In genomic region chr6:148776321-148776966, GRCh38 we compare ENCODE assay signal across 14 cellular contexts. TPM values are rescaled to one million over a fixed set of nuclear protein-coding genes. Genes with fewer than 3 reads are reported as not detected.
A peak's percentile ranks its signal among the peaks of the same experiment; 100 is the strongest.
DNase-seq lines count a peak whose midpoint lies in the region; ATAC-seq, FAIRE-seq and TF ChIP-seq lines count a peak whose summit lies in the region.
"Had no signal": no experiment of that assay in that cellular context is flagged by ENCODE, and none has a peak within 500 bp of the region (broad histone marks: within the 10 kb centered on the region; RNA-seq: fewer than 3 reads in every experiment).

No MANE protein-coding gene starts in this region.

- no peak overlapping the region for H2BK15ac ChIP-seq in H1 (ENCODE audit: low read length)

- no peaks in the 10 kb centered on the region for H3K9me3 ChIP-seq in H1 (ENCODE audit: insufficient read depth in 2 of 2, low read depth in 1 of 2, low read length in 1 of 2)
- no peaks in the 10 kb centered on the region for H3K9me3 ChIP-seq in tibial artery
- H3K9me3 ChIP-seq in psoas muscle, result no peaks in the 10 kb centered on the region

- peak; percentile 76 for FAIRE-seq in H1 (lab: Jason Lieb, UNC)
- FAIRE-seq: HepG2 had no signal

- no peak overlapping the region for H3K18ac ChIP-seq in H1 (ENCODE audit: extremely low read depth, low read length)

- H3K36me3 ChIP-seq in H1 (ENCODE audit: control insufficient read depth in 2 of 4, insufficient read depth in 4 of 4, low read length in 3 of 4), result no peaks in the 10 kb centered on the region; a peak in 1 of 8 replicates
- no peaks in the 10 kb centered on the region for H3K36me3 ChIP-seq in tibial artery
- no peaks in the 10 kb centered on the region for H3K36me3 ChIP-seq in psoas muscle (ENCODE audit: insufficient read depth in 1 of 2, low read depth in 1 of 2)
- H3K36me3 ChIP-seq: heart right ventricle had no signal

- H2BK20ac ChIP-seq in H1 (ENCODE audit: low read length), result no peak overlapping the region

- no peak for TF ChIP-seq CTCF in AG09309 (IDR thresholded peaks at IDR 0.05; ENCODE audit: control insufficient read depth, insufficient read depth, low read depth, low read length, missing control alignments)
- TF ChIP-seq CTCF in NB4 (IDR thresholded peaks at IDR 0.05; ENCODE audit: low read depth, low read length), result no peak
- no peak for TF ChIP-seq CTCF in H1 (IDR thresholded peaks at IDR 0.05; ENCODE audit: control extremely low read depth in 1 of 3, insufficient read depth in 1 of 3, low read depth in 1 of 3, low read length in 3 of 3)
- no peak for TF ChIP-seq CTCF in nephron (IDR thresholded peaks at IDR 0.05; ENCODE audit: unreplicated experiment in 3 of 3)
- no peak for TF ChIP-seq CTCF in tibial artery (IDR thresholded peaks at IDR 0.05)
- TF ChIP-seq CTCF in psoas muscle (IDR thresholded peaks at IDR 0.05), result no peak

- H3K27ac ChIP-seq in H1 (ENCODE audit: low read depth, low read length), result no peak overlapping the region
- peak overlapping the region in 1 of 2 donors; percentile 29 for H3K27ac ChIP-seq in tibial artery
- no peak overlapping the region for H3K27ac ChIP-seq in psoas muscle

- no peak overlapping the region for H4K5ac ChIP-seq in H1 (ENCODE audit: insufficient read length, low read depth, low read length)

- CTCF ChIA-PET in H1 (lab: Charles Lee; ENCODE audit: partially characterized antibody), result interaction anchor here (0.7 to 1.6 kb wide), 6 partner anchors 14 to 183 kb away, joined by 3 to 4 read pairs (median 4); no protein-coding TSS in a partner anchor

- H2BK12ac ChIP-seq in H1 (ENCODE audit: low read depth, low read length), result no peak overlapping the region

- H4K20me1 ChIP-seq in H1 (replicated peaks in 1 of 2; ENCODE audit: control insufficient read depth in 1 of 2, insufficient read depth in 2 of 2, low read length in 2 of 2), result peaks cover 3 to 4% of the 10 kb centered on the region in 2 experiments

- no peak for TF ChIP-seq EP300 in H1 (IDR thresholded peaks at IDR 0.05; ENCODE audit: borderline replicate concordance in 1 of 2, low read depth in 2 of 2, low read length in 2 of 2)

- intact Hi-C loops in tibial artery (cut with DNase I; ENCODE audit: low total_unique reads), result no loop called here
- intact Hi-C loops in psoas muscle (cut with DNase I), result no loop called here

- H2AFZ ChIP-seq in H1 (ENCODE audit: low read length), result no peak overlapping the region

- no peak overlapping the region for H3K9ac ChIP-seq in H1 (replicated peaks in 1 of 4; ENCODE audit: extremely low read depth in 1 of 4, low read depth in 3 of 4, low read length in 3 of 4)

- no peak overlapping the region for H3K56ac ChIP-seq in H1 (replicated peaks; ENCODE audit: insufficient read length, low read depth, low read length)

- H3K79me1 ChIP-seq in H1 (ENCODE audit: low read depth, low read length), result peaks cover 4% of the 10 kb centered on the region

- H2AK5ac ChIP-seq in H1 (ENCODE audit: low read depth, low read length), result no peak overlapping the region

- H2BK120ac ChIP-seq in H1 (replicated peaks; ENCODE audit: low read depth, low read length), result no peak overlapping the region

- 92% methylated on average over 7 of the region's 7 CpGs; no CpG with 5 or more reads in 1 of the 2 experiments for WGBS in H1 (ENCODE audit: extremely low coverage in 1 of 2, insufficient coverage in 1 of 2, insufficient read length in 1 of 2, insufficient replicate concordance in 2 of 2, low coverage in 1 of 2, low lambda C conversion rate in 2 of 2, missing lambda C conversion rate in 1 of 2), 2 experiments
- 55 to 69% (median 69%) methylated on average over 7 of the region's 7 CpGs for WGBS in psoas muscle, 3 donors

- TF ChIP-seq RAD21 in H1 (IDR thresholded peaks at IDR 0.05 in 1 of 2, conservative IDR thresholded peaks at IDR 0.05 in 1 of 2; ENCODE audit: low read depth in 2 of 2, low read length in 2 of 2), result no peak

- peaks cover 30% of the 10 kb centered on the region for H3K4me1 Mint-ChIP-seq in nephron
- peaks cover 28% of the 10 kb centered on the region for H3K4me1 Mint-ChIP-seq in activated T-cell treated with anti-CD3 and anti-CD28 coated beads, Interleukin-2, amount 50 U/mL, for 24 hours (ENCODE audit: low read depth)

- H3K14ac ChIP-seq in H1 (ENCODE audit: insufficient read length), result no peak overlapping the region

- TF ChIP-seq POLR2A in NB4 (IDR thresholded peaks at IDR 0.05; ENCODE audit: extremely low read depth, insufficient read length) (no peak), H1 (IDR thresholded peaks at IDR 0.05; ENCODE audit: control extremely low read depth in 1 of 2, low read depth in 2 of 2, low read length in 2 of 2) (no peak)

- H3K27ac Mint-ChIP-seq in nephron, result peak overlapping the region; percentile 50 to 93 (median 71)
- no peak overlapping the region for H3K27ac Mint-ChIP-seq in activated T-cell treated with anti-CD3 and anti-CD28 coated beads, Interleukin-2, amount 50 U/mL, for 24 hours
- H3K27ac Mint-ChIP-seq: activated B cell treated with CpG ODN at 0.5 μM for 24 hours; CD4-positive, alpha-beta T cell; progenitor cell of endocrine pancreas had no signal

- no peaks in the 10 kb centered on the region for H3K36me3 Mint-ChIP-seq in nephron (ENCODE audit: low read depth)
- no peaks in the 10 kb centered on the region for H3K36me3 Mint-ChIP-seq in activated T-cell treated with anti-CD3 and anti-CD28 coated beads, Interleukin-2, amount 50 U/mL, for 24 hours (ENCODE audit: low read depth)

- no peaks in the 10 kb centered on the region for H3K27me3 Mint-ChIP-seq in nephron (ENCODE audit: low read depth)
- no peaks in the 10 kb centered on the region for H3K27me3 Mint-ChIP-seq in activated T-cell treated with anti-CD3 and anti-CD28 coated beads, Interleukin-2, amount 50 U/mL, for 24 hours
- H3K27me3 Mint-ChIP-seq: activated B cell treated with CpG ODN at 0.5 μM for 24 hours; CD4-positive, alpha-beta T cell had no signal

- H3K23me2 ChIP-seq in H1 (ENCODE audit: low read depth, low read length), result no peaks in the 10 kb centered on the region; the same call in 1 of the 2 replicates

- ATAC-seq in psoas muscle, result no peak
- ATAC-seq: HepG2 had no signal

- peaks cover 0 to 15% (median 2%) of the 10 kb centered on the region in 4 experiments; a peak in 3 of 7 replicates for H3K4me1 ChIP-seq in H1 (replicated peaks in 1 of 4; ENCODE audit: control insufficient read depth in 3 of 4, insufficient read depth in 4 of 4, low read length in 3 of 4)
- peaks cover 0 to 16% (median 2%) of the 10 kb centered on the region in 4 donors for H3K4me1 ChIP-seq in tibial artery
- H3K4me1 ChIP-seq in psoas muscle, result no peaks in the 10 kb centered on the region

- H3K4me3 ChIP-seq in AG09309 (ENCODE audit: control insufficient read depth, low read depth, low read length), result peak overlapping the region; percentile 24
- no peak overlapping the region for H3K4me3 ChIP-seq in NB4 (ENCODE audit: low read depth, low read length)
- no peak overlapping the region for H3K4me3 ChIP-seq in H1 (ENCODE audit: extremely low read depth in 1 of 4, insufficient read depth in 2 of 4, low read depth in 3 of 4, low read length in 4 of 4)
- no peak overlapping the region for H3K4me3 ChIP-seq in tibial artery
- no peak overlapping the region for H3K4me3 ChIP-seq in psoas muscle

- H4K8ac ChIP-seq in H1 (ENCODE audit: extremely low read depth, insufficient read depth, low read length), result no peak overlapping the region

- H3K4me3 Mint-ChIP-seq in nephron, result peak overlapping the region in 2 of 3 experiments; percentile 18 to 42
- H3K4me3 Mint-ChIP-seq in activated T-cell treated with anti-CD3 and anti-CD28 coated beads, Interleukin-2, amount 50 U/mL, for 24 hours, result no peak overlapping the region
- H3K4me3 Mint-ChIP-seq: activated B cell treated with CpG ODN at 0.5 μM for 24 hours; CD4-positive, alpha-beta T cell had no signal

- no peak overlapping the region for H3K4ac ChIP-seq in H1 (replicated peaks; ENCODE audit: insufficient read length, low read depth, low read length)

- H3K4me2 ChIP-seq in H1 (ENCODE audit: insufficient read depth in 1 of 2, low read depth in 2 of 2, low read length in 2 of 2), result no peak overlapping the region

- POLR2A ChIA-PET in H1 (lab: Charles Lee; ENCODE audit: partially characterized antibody), result interaction anchor here (1.2 kb wide), 1 partner anchor 19 kb away, joined by 3 read pairs; no protein-coding TSS in a partner anchor

- H4K91ac ChIP-seq in H1 (replicated peaks; ENCODE audit: insufficient read length, low read length), result no peak overlapping the region

- H3K27me3 ChIP-seq in H1 (replicated peaks in 1 of 4; ENCODE audit: control insufficient read depth in 3 of 4, extremely low read depth in 1 of 4, insufficient read depth in 3 of 4, low read length in 3 of 4), result no peaks in the 10 kb centered on the region
- no peaks in the 10 kb centered on the region for H3K27me3 ChIP-seq in tibial artery
- H3K27me3 ChIP-seq in psoas muscle (ENCODE audit: insufficient read depth in 3 of 3, low read length in 2 of 3), result no peaks in the 10 kb centered on the region
- H3K27me3 ChIP-seq: heart right ventricle had no signal

- peaks cover 7 to 97% of the 10 kb centered on the region in 2 experiments; a peak in 3 of 4 replicates for H3K79me2 ChIP-seq in H1 (ENCODE audit: control insufficient read depth in 1 of 2, insufficient read depth in 2 of 2, low read length in 2 of 2)

- H3K9me3 Mint-ChIP-seq in nephron, result no peaks in the 10 kb centered on the region
- no peaks in the 10 kb centered on the region for H3K9me3 Mint-ChIP-seq in activated T-cell treated with anti-CD3 and anti-CD28 coated beads, Interleukin-2, amount 50 U/mL, for 24 hours
- H3K9me3 Mint-ChIP-seq: activated B cell treated with CpG ODN at 0.5 μM for 24 hours; CD4-positive, alpha-beta T cell had no signal

- H3K23ac ChIP-seq in H1 (ENCODE audit: insufficient read length), result no peak overlapping the region

- DNase-seq in AG09309 (ENCODE audit: low read depth) (peak; percentile 61), NB4 (ENCODE audit: low read depth) (peak; percentile 85), H1 (ENCODE audit: low read depth in 1 of 2, low spot score in 2 of 2) (no peak), tibial artery (no peak), NCI-H1694 (lab: John Stamatoyannopoulos, UW) (no peak), psoas muscle (no peak)
- no peak for DNase-seq in activated T-cell treated with anti-CD3 and anti-CD28 coated beads, Interleukin-2, amount 50 U/mL, for 24 hours
- DNase-seq: activated B cell treated with CpG ODN at 0.5 μM for 24 hours; CD4-positive, alpha-beta T cell; heart right ventricle; NCI-H82 had no signal

- no peak overlapping the region for H2BK5ac ChIP-seq in H1 (ENCODE audit: low read depth, low read length)

RNA-seq across cellular contexts. Expression of gene UST, which starts 29.6 kb away (rescaled TPM):
- 31.9 and 34.5 TPM in 2 replicates for total RNA-seq in H1 (2021; fragmentation: NEBNext Ultra II Directional; extraction: Animal tissue kit (Norgen Biotek cat#: 25700))
- 9.5 and 13.5 TPM in 2 replicates for polyA plus RNA-seq in H1 (2011; rRNA removed)
- 14.5 TPM for polyA plus RNA-seq in H1 (2011; cell fraction: cytosol; rRNA removed)
- 11.0 TPM for polyA plus RNA-seq in H1 (2011; cell fraction: nucleus; rRNA removed)
- 19.6 to 25.7 TPM (median 21.6 TPM) in 4 replicates for polyA plus RNA-seq in H1 (2012, experiment 1 of 2)
- 14.0 TPM for polyA plus RNA-seq in H1 (2012, experiment 2 of 2)
- polyA plus RNA-seq in H1 (2013, experiment 1 of 2), result 36.2 TPM
- polyA plus RNA-seq in H1 (2013, experiment 2 of 2), result 38.7 TPM
- 16.8 and 20.8 TPM in 2 replicates for polyA minus RNA-seq in H1 (2011; rRNA and poly(A)+ RNA removed)
- polyA minus RNA-seq in H1 (2011; cell fraction: cytosol; rRNA and poly(A)+ RNA removed), result 17.0 TPM
- polyA minus RNA-seq in H1 (2011; cell fraction: nucleus; rRNA and poly(A)+ RNA removed), result 28.7 TPM
- total RNA-seq in psoas muscle, result 1 to 10 TPM; 1.2 to 2.3 (median 2.0) TPM
- polyA plus RNA-seq in psoas muscle, result 1 to 10 TPM in 2 of 3 donors, under 1 TPM in 1; 0.79 to 2.6 (median 1.3) TPM
- polyA plus RNA-seq: HepG2 had no signal

Comparison
In these comparisons a context has a peak if more than half of its experiments do, and no peak if none do; other contexts are left out.
1. DNase-seq: peak in AG09309 (single experiment) and NB4 (single experiment); none in H1 (0 of 2), activated T-cell treated with anti-CD3 and anti-CD28 coated beads, Interleukin-2, amount 50 U/mL, for 24 hours (single experiment), tibial artery (0 of 2), NCI-H1694 (single experiment) and psoas muscle (0 of 2).